In genomic region chrX:124238268-124238667, GRCh38 we compare ENCODE assay signal across 27 cellular contexts.
DNase-seq lines count a peak whose midpoint lies in the region; ATAC-seq, FAIRE-seq and TF ChIP-seq lines count a peak whose summit lies in the region.
"Had no signal": no experiment of that assay in that cellular context is flagged by ENCODE, and none has a peak within 500 bp of the region (broad histone marks: within the 10 kb centered on the region; RNA-seq: fewer than 3 reads in every experiment).

No MANE protein-coding gene starts in this region.

- no peaks in the 10 kb centered on the region for H3K36me3 ChIP-seq in A673 (ENCODE audit: insufficient read depth, low read length, poor library complexity, severe bottlenecking)
- H3K36me3 ChIP-seq in CD8-positive, alpha-beta memory T cell (ENCODE audit: insufficient read depth, low read length) = no peaks in the 10 kb centered on the region
- no peaks in the 10 kb centered on the region for H3K36me3 ChIP-seq in endothelial cell of umbilical vein (ENCODE audit: control insufficient read depth in 2 of 2, extremely low read depth in 1 of 2, insufficient read depth in 2 of 2, low read length in 2 of 2)
- H3K36me3 ChIP-seq: BLaER1 treated with 17β-estradiol and CSF1 and Interleukin-3, amounts not matched to agents 10 nM and 100 nM; breast epithelium; suprapubic skin; upper lobe of right lung had no signal

- no peaks in the 10 kb centered on the region for H4K20me1 ChIP-seq in endothelial cell of umbilical vein (replicated peaks; ENCODE audit: control insufficient read depth, extremely low read depth, insufficient read depth, low read length)
- H4K20me1 ChIP-seq: BLaER1 treated with 17β-estradiol and CSF1 and Interleukin-3, amounts not matched to agents 10 nM and 100 nM had no signal

- no peak overlapping the region for H3K4me2 ChIP-seq in endothelial cell of umbilical vein (ENCODE audit: insufficient read depth, low read length)
- H3K4me2 ChIP-seq: BLaER1 treated with 17β-estradiol and CSF1 and Interleukin-3, amounts not matched to agents 10 nM and 100 nM had no signal

- no peaks in the 10 kb centered on the region for H3K79me2 ChIP-seq in endothelial cell of umbilical vein (ENCODE audit: control insufficient read depth, insufficient read depth, low read length)

- dilution Hi-C loops in endothelial cell of umbilical vein (cut with MboI; ENCODE audit: extremely low pct_ligation_motif_present, low sequenced_read_pairs) = no loop called here

- H3K4me3 Mint-ChIP-seq in CD8-positive, alpha-beta memory T cell = peak overlapping the region in 6 of 7 donors; percentile 4 to 66 (median 25)
- peak overlapping the region; percentile 8 for H3K4me3 Mint-ChIP-seq in activated CD8-positive, alpha-beta T cell treated with anti-CD3 and anti-CD28 coated beads for 36 hours
- H3K4me3 Mint-ChIP-seq: nephron had no signal

- no peak for DNase-seq in A673 (ENCODE audit: low spot score)
- no peak for DNase-seq in CD8-positive, alpha-beta memory T cell
- DNase-seq in activated CD8-positive, alpha-beta T cell treated with anti-CD3 and anti-CD28 coated beads for 36 hours = no peak
- DNase-seq in endothelial cell of umbilical vein (ENCODE audit: low read depth, low spot score) = no peak
- no peak for DNase-seq in cerebellar nuclear complex (lab: John Stamatoyannopoulos, UW)
- DNase-seq in GM03348 (ENCODE audit: low spot score) = no peak
- DNase-seq in NCI-H1436 treated with DMSO at 0.1 percent for 48 hours (lab: John Stamatoyannopoulos, UW) = no peak
- DNase-seq: activated effector memory CD4-positive, alpha-beta T cell treated with anti-CD3 and anti-CD28 coated beads, Interleukin-2, amount 50 U/mL, for 16 hours; amniotic stem cell; COR-L47; hippocampal formation; Karpas-422; left cardiac atrium; NCI-H2081; NCI-H2227 treated with DMSO at 0.1 percent for 48 hours; NCI-H526 treated with DMSO at 0.1 percent for 48 hours; NK-92 treated with Interleukin-12 subunit alpha and Interleukin-12 subunit beta, amount 100 ng/mL, for 24 hours; stimulated activated CD4-positive, alpha-beta T cell treated with anti-CD3 and anti-CD28 coated beads, Interleukin-15, amount 100 ng/mL, for 24 hours; stimulated activated CD4-positive, alpha-beta T cell treated with anti-CD3 and anti-CD28 coated beads, Interleukin-4, amount 100 ng/mL, for 4 hours; upper lobe of right lung had no signal

- H3K27ac ChIP-seq in A673 (ENCODE audit: low read depth, low read length, poor library complexity, severe bottlenecking) = peak overlapping the region; percentile 51
- H3K27ac ChIP-seq in CD8-positive, alpha-beta memory T cell (ENCODE audit: low read depth, low read length) = no peak overlapping the region
- no peak overlapping the region for H3K27ac ChIP-seq in endothelial cell of umbilical vein (ENCODE audit: insufficient read depth, low read depth, low read length)
- H3K27ac ChIP-seq: BLaER1 treated with 17β-estradiol and CSF1 and Interleukin-3, amounts not matched to agents 10 nM and 100 nM; breast epithelium; suprapubic skin; upper lobe of right lung had no signal

- peaks cover 17% of the 10 kb centered on the region for H3K4me1 ChIP-seq in A673 (ENCODE audit: insufficient read depth, low read length, poor library complexity, severe bottlenecking)
- peaks cover 25% of the 10 kb centered on the region for H3K4me1 ChIP-seq in CD8-positive, alpha-beta memory T cell (ENCODE audit: insufficient read depth, low read length)
- no peaks in the 10 kb centered on the region for H3K4me1 ChIP-seq in endothelial cell of umbilical vein (ENCODE audit: control insufficient read depth, extremely low read depth, insufficient read depth, low read length)
- H3K4me1 ChIP-seq: BLaER1 treated with 17β-estradiol and CSF1 and Interleukin-3, amounts not matched to agents 10 nM and 100 nM; breast epithelium; suprapubic skin; upper lobe of right lung had no signal

- no peak for TF ChIP-seq POLR2A in endothelial cell of umbilical vein (IDR thresholded peaks at IDR 0.05; ENCODE audit: low read depth, low read length)

- intact Hi-C loops in A673 (cut with micrococcal nuclease; ENCODE audit: unreplicated experiment) (no loop called here), endothelial cell of umbilical vein (cut with micrococcal nuclease) (no loop called here)
- intact Hi-C loops in activated CD8-positive, alpha-beta T cell treated with anti-CD3 and anti-CD28 coated beads for 36 hours (cut with micrococcal nuclease) = loop anchor here (2.0 to 5.0 kb wide), 2 partner anchors 19 to 109 kb away; partner anchors contain the start of gene SH2D1A

- no TSS peak for BruUV-seq in A673 (replicated peaks; lab: Mats Ljungman, UMichigan)
- no TSS peak for BruUV-seq in endothelial cell of umbilical vein (replicated peaks; lab: Mats Ljungman, UMichigan)

- no peak overlapping the region for H3K9ac ChIP-seq in endothelial cell of umbilical vein (replicated peaks; ENCODE audit: extremely low read depth, insufficient read depth, low read length)
- H3K9ac ChIP-seq: BLaER1 treated with 17β-estradiol and CSF1 and Interleukin-3, amounts not matched to agents 10 nM and 100 nM had no signal

- FAIRE-seq in endothelial cell of umbilical vein (lab: Jason Lieb, UNC) = peak; percentile 52
- FAIRE-seq: colon, GM12892 had no signal

- H3K36me3 Mint-ChIP-seq in CD8-positive, alpha-beta memory T cell = no peaks in the 10 kb centered on the region
- H3K36me3 Mint-ChIP-seq in activated CD8-positive, alpha-beta T cell treated with anti-CD3 and anti-CD28 coated beads for 36 hours (ENCODE audit: low read depth) = no peaks in the 10 kb centered on the region

- H3K4me3 ChIP-seq in A673 (ENCODE audit: low read depth, low read length, poor library complexity, severe bottlenecking) (no peak overlapping the region), endothelial cell of umbilical vein (replicated peaks in 1 of 3; ENCODE audit: insufficient read depth in 1 of 3, low read depth in 1 of 3, low read length in 3 of 3) (no peak overlapping the region)
- no peak overlapping the region for H3K4me3 ChIP-seq in CD8-positive, alpha-beta memory T cell (ENCODE audit: low read length)
- H3K4me3 ChIP-seq: BLaER1 treated with 17β-estradiol and CSF1 and Interleukin-3, amounts not matched to agents 10 nM and 100 nM; breast epithelium; suprapubic skin; upper lobe of right lung had no signal

- peak overlapping the region in 7 of 8 donors; percentile 9 to 78 (median 66) for H3K27ac Mint-ChIP-seq in CD8-positive, alpha-beta memory T cell
- H3K27ac Mint-ChIP-seq in activated CD8-positive, alpha-beta T cell treated with anti-CD3 and anti-CD28 coated beads for 36 hours = peak overlapping the region; percentile 88
- H3K27ac Mint-ChIP-seq: nephron had no signal

- peak; percentile 62 for ATAC-seq in activated CD8-positive, alpha-beta T cell treated with anti-CD3 and anti-CD28 coated beads for 36 hours
- ATAC-seq: HCT116, left cardiac atrium, upper lobe of right lung had no signal

- CTCF ChIA-PET in A673 (lab: Charles Lee) (no interaction called here), endothelial cell of umbilical vein (lab: Charles Lee) (no interaction called here)
- CTCF ChIA-PET in CD8-positive, alpha-beta memory T cell (lab: Charles Lee) = no interaction called here
- CTCF ChIA-PET in activated CD8-positive, alpha-beta T cell treated with anti-CD3 and anti-CD28 coated beads for 36 hours (lab: Charles Lee) = interaction anchor here (1.0 to 1.4 kb wide), 3 partner anchors 14 to 110 kb away, joined by 4 to 7 read pairs (median 5); no protein-coding TSS in a partner anchor

- H3K4me1 Mint-ChIP-seq in CD8-positive, alpha-beta memory T cell = peaks cover 26 to 50% (median 48%) of the 10 kb centered on the region in 3 donors
- H3K4me1 Mint-ChIP-seq in activated CD8-positive, alpha-beta T cell treated with anti-CD3 and anti-CD28 coated beads for 36 hours (ENCODE audit: low read depth) = peaks cover 52% of the 10 kb centered on the region
- H3K4me1 Mint-ChIP-seq: nephron had no signal

- H3K27me3 ChIP-seq in A673 (replicated peaks; ENCODE audit: insufficient read depth, low read depth, low read length, poor library complexity) (no peaks in the 10 kb centered on the region), endothelial cell of umbilical vein (ENCODE audit: control insufficient read depth in 2 of 2, insufficient read depth in 2 of 2, low read length in 2 of 2) (no peaks in the 10 kb centered on the region)
- no peaks in the 10 kb centered on the region for H3K27me3 ChIP-seq in CD8-positive, alpha-beta memory T cell (ENCODE audit: insufficient read depth, low read length, poor library complexity, severe bottlenecking)
- H3K27me3 ChIP-seq: suprapubic skin, upper lobe of right lung had no signal

- peaks cover 0 to 3% of the 10 kb centered on the region in 2 donors for H3K27me3 Mint-ChIP-seq in CD8-positive, alpha-beta memory T cell
- H3K27me3 Mint-ChIP-seq in activated CD8-positive, alpha-beta T cell treated with anti-CD3 and anti-CD28 coated beads for 36 hours = no peaks in the 10 kb centered on the region

- POLR2A ChIA-PET in A673 (lab: Charles Lee; ENCODE audit: low non-redundant PET) (no interaction called here), endothelial cell of umbilical vein (lab: Charles Lee) (no interaction called here)
- POLR2A ChIA-PET in CD8-positive, alpha-beta memory T cell (lab: Charles Lee) = interaction anchor here (0.6 kb wide), 2 partner anchors 10 to 69 kb away, joined by 3 read pairs; no protein-coding TSS in a partner anchor
- POLR2A ChIA-PET in activated CD8-positive, alpha-beta T cell treated with anti-CD3 and anti-CD28 coated beads for 36 hours (lab: Charles Lee) = interaction anchor here (2.9 to 3.1 kb wide), 2 partner anchors 21 to 110 kb away, joined by 24 to 28 read pairs; partner anchors contain the start of gene SH2D1A

- H3K9me1 ChIP-seq in endothelial cell of umbilical vein (replicated peaks; ENCODE audit: control insufficient read depth, extremely low read depth, insufficient read depth, low read length) = no peaks in the 10 kb centered on the region

- no peak overlapping the region for H2AFZ ChIP-seq in endothelial cell of umbilical vein (ENCODE audit: low read depth, low read length)

- TF ChIP-seq CTCF in A673 (conservative IDR thresholded peaks at IDR 0.05; ENCODE audit: low read depth, low read length) (no peak), endothelial cell of umbilical vein (IDR thresholded peaks at IDR 0.05; ENCODE audit: extremely low read depth in 1 of 2, insufficient read depth in 1 of 2, low read depth in 1 of 2, low read length in 2 of 2) (no peak)
- TF ChIP-seq CTCF in activated CD8-positive, alpha-beta T cell treated with anti-CD3 and anti-CD28 coated beads for 36 hours (IDR thresholded peaks at IDR 0.05) = no peak

- H3K9me3 ChIP-seq in A673 (ENCODE audit: low read depth, low read length, poor library complexity, severe bottlenecking) (no peaks in the 10 kb centered on the region), endothelial cell of umbilical vein (replicated peaks; ENCODE audit: control insufficient read depth, insufficient read depth, low read length) (no peaks in the 10 kb centered on the region)
- H3K9me3 ChIP-seq in CD8-positive, alpha-beta memory T cell (ENCODE audit: low read length) = no peaks in the 10 kb centered on the region
- H3K9me3 ChIP-seq: breast epithelium, suprapubic skin, upper lobe of right lung had no signal

- no peaks in the 10 kb centered on the region for H3K9me3 Mint-ChIP-seq in CD8-positive, alpha-beta memory T cell
- no peaks in the 10 kb centered on the region for H3K9me3 Mint-ChIP-seq in activated CD8-positive, alpha-beta T cell treated with anti-CD3 and anti-CD28 coated beads for 36 hours
- H3K9me3 Mint-ChIP-seq: nephron had no signal

Comparison
In these comparisons a context has a peak if more than half of its experiments do, and no peak if none do; other contexts are left out.
1. POLR2A ChIA-PET loops: an anchor here in CD8-positive, alpha-beta memory T cell (0.6 kb wide) and activated CD8-positive, alpha-beta T cell treated with anti-CD3 and anti-CD28 coated beads for 36 hours (2.9 to 3.1 kb wide); none called in A673 and endothelial cell of umbilical vein.